ENCODE assay signal across 1 cellular context in the genomic region with DNA sequence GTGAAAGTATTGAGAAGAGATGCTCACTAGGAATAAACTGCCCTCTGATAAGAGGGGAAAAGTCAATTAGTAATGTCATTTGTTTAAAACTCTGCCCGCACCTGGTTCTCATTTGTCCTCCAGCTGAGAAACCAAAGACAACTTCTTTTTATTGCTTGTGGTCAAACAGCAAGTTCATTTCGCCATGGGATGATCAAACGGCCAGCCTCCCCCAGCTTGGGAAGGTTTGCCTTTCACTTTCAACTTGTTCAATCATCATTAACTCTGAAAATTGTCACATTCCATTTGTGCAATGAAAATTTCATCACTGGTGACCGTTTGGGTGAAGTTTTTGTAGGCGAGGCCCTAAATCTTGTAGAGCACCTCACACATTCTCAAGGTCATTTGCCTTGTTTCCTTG.
TF ChIP-seq lines count a peak whose summit lies in the region.

No MANE protein-coding gene starts in this region.

TF ChIP-seq in HEK293, 187 proteins besides CTCF, POLR2A, EP300 and RAD21 (continued from another document):
- TF ChIP-seq, protein P1, sequence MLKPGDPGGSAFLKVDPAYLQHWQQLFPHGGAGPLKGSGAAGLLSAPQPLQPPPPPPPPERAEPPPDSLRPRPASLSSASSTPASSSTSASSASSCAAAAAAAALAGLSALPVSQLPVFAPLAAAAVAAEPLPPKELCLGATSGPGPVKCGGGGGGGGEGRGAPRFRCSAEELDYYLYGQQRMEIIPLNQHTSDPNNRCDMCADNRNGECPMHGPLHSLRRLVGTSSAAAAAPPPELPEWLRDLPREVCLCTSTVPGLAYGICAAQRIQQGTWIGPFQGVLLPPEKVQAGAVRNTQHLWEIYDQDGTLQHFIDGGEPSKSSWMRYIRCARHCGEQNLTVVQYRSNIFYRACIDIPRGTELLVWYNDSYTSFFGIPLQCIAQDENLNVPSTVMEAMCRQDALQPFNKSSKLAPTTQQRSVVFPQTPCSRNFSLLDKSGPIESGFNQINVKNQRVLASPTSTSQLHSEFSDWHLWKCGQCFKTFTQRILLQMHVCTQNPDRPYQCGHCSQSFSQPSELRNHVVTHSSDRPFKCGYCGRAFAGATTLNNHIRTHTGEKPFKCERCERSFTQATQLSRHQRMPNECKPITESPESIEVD (tag by site-specific recombination; IDR thresholded peaks at IDR 0.05) = peak; percentile 11; the same call in 1 of the 2 replicates
